ENCODE assay signal across 1 cellular context in the genomic region with DNA sequence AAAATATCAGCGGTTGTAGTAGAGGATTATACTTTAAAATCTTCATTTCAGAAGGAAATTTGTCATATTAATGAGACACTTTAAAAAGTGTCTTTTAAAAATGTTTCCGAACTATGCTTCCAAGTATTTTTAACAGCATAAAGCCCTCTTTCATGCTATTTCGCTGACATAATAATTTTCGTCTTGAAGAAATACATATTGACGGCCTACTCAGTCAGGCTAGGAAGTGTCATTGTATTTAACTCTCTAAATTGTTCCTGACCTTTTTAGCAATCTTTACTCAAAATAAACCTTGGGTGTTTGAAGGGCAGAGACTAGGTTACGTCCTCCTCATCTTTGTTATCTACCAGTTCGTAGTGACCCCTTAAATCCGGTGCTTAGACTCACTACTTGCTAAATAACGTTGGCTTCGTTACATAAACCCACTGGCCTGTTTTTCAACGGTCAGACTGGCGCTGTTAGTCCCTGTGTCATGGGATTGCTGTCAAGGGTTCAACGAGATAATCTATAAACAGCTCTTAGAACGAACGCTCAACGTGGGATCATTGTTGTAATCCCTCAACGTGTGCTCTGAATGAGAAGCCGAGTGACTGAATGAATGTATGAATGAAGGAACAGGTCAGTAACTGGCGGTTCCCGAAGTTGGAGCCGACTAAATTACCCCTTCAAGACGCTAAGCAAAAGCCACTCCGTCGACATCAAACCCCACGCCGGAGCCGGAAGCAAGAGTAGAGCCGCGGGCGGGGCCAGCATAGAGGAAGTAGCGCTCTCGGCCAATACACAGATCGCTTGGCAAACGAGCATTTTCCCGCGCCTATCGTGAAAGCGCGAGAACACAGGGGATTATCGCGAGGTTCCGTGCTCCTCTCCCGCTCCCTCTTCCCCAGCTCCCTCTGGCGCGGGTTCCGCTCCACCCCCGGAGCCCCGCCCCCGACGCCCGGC.
TF ChIP-seq lines count a peak whose summit lies in the region.

No MANE protein-coding gene starts in this region.

TF ChIP-seq in HepG2, 621 proteins besides CTCF, POLR2A, EP300 and RAD21 (continued from another document and continues in another):
- TF ChIP-seq, protein P1, sequence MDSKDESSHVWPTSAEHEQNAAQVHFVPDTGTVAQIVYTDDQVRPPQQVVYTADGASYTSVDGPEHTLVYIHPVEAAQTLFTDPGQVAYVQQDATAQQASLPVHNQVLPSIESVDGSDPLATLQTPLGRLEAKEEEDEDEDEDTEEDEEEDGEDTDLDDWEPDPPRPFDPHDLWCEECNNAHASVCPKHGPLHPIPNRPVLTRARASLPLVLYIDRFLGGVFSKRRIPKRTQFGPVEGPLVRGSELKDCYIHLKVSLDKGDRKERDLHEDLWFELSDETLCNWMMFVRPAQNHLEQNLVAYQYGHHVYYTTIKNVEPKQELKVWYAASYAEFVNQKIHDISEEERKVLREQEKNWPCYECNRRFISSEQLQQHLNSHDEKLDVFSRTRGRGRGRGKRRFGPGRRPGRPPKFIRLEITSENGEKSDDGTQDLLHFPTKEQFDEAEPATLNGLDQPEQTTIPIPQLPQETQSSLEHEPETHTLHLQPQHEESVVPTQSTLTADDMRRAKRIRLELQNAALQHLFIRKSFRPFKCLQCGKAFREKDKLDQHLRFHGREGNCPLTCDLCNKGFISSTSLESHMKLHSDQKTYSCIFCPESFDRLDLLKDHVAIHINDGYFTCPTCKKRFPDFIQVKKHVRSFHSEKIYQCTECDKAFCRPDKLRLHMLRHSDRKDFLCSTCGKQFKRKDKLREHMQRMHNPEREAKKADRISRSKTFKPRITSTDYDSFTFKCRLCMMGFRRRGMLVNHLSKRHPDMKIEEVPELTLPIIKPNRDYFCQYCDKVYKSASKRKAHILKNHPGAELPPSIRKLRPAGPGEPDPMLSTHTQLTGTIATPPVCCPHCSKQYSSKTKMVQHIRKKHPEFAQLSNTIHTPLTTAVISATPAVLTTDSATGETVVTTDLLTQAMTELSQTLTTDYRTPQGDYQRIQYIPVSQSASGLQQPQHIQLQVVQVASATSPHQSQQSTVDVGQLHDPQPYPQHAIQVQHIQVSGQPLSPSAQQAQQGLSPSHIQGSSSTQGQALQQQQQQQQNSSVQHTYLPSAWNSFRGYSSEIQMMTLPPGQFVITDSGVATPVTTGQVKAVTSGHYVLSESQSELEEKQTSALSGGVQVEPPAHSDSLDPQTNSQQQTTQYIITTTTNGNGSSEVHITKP (CRISPR knock-in tag; IDR thresholded peaks at IDR 0.05; ENCODE audit: low read depth), result no peak
- no peak for TF ChIP-seq TEAD2 (CRISPR knock-in tag; IDR thresholded peaks at IDR 0.05)
- no peak; the same call in 1 of the 2 replicates for TF ChIP-seq ZNF563 (CRISPR knock-in tag; IDR thresholded peaks at IDR 0.05)
- no peak for TF ChIP-seq STAT5B (CRISPR knock-in tag; IDR thresholded peaks at IDR 0.05)
- TF ChIP-seq ZNF354B (CRISPR knock-in tag; IDR thresholded peaks at IDR 0.05), result no peak
- no peak for TF ChIP-seq ZNF432 (CRISPR knock-in tag; IDR thresholded peaks at IDR 0.05; ENCODE audit: borderline replicate concordance)
- no peak for TF ChIP-seq CHD4 (IDR thresholded peaks at IDR 0.05; ENCODE audit: borderline replicate concordance, low read length)
- TF ChIP-seq, protein P2, sequence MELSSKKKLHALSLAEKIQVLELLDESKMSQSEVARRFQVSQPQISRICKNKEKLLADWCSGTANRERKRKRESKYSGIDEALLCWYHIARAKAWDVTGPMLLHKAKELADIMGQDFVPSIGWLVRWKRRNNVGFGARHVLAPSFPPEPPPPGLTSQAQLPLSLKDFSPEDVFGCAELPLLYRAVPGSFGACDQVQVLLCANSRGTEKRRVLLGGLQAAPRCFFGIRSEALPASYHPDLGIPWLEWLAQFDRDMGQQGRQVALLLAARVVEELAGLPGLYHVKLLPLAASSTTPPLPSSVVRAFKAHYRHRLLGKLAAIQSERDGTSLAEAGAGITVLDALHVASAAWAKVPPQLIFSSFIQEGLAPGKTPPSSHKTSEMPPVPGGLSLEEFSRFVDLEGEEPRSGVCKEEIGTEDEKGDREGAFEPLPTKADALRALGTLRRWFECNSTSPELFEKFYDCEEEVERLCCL (CRISPR knock-in tag; IDR thresholded peaks at IDR 0.05; ENCODE audit: borderline replicate concordance), result no peak
- TF ChIP-seq, protein P3, sequence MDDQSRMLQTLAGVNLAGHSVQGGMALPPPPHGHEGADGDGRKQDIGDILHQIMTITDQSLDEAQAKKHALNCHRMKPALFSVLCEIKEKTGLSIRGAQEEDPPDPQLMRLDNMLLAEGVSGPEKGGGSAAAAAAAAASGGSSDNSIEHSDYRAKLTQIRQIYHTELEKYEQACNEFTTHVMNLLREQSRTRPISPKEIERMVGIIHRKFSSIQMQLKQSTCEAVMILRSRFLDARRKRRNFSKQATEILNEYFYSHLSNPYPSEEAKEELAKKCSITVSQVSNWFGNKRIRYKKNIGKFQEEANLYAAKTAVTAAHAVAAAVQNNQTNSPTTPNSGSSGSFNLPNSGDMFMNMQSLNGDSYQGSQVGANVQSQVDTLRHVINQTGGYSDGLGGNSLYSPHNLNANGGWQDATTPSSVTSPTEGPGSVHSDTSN (CRISPR knock-in tag; IDR thresholded peaks at IDR 0.05; ENCODE audit: borderline replicate concordance), result no peak
- TF ChIP-seq ZNF891 (CRISPR knock-in tag; IDR thresholded peaks at IDR 0.05), result no peak
- TF ChIP-seq ZNF530 (CRISPR knock-in tag; IDR thresholded peaks at IDR 0.05; ENCODE audit: low read depth), result no peak
- TF ChIP-seq, protein P4, sequence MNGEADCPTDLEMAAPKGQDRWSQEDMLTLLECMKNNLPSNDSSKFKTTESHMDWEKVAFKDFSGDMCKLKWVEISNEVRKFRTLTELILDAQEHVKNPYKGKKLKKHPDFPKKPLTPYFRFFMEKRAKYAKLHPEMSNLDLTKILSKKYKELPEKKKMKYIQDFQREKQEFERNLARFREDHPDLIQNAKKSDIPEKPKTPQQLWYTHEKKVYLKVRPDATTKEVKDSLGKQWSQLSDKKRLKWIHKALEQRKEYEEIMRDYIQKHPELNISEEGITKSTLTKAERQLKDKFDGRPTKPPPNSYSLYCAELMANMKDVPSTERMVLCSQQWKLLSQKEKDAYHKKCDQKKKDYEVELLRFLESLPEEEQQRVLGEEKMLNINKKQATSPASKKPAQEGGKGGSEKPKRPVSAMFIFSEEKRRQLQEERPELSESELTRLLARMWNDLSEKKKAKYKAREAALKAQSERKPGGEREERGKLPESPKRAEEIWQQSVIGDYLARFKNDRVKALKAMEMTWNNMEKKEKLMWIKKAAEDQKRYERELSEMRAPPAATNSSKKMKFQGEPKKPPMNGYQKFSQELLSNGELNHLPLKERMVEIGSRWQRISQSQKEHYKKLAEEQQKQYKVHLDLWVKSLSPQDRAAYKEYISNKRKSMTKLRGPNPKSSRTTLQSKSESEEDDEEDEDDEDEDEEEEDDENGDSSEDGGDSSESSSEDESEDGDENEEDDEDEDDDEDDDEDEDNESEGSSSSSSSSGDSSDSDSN (CRISPR knock-in tag; IDR thresholded peaks at IDR 0.05), result no peak
- TF ChIP-seq PHF8 (CRISPR knock-in tag; IDR thresholded peaks at IDR 0.05), result peak; percentile 63
- no peak for TF ChIP-seq ZKSCAN5 (CRISPR knock-in tag; IDR thresholded peaks at IDR 0.05)
- TF ChIP-seq TCF7 (IDR thresholded peaks at IDR 0.05; ENCODE audit: low read depth), result 0 out of 2 replicates have a peak, but pooled peaks have one; percentile 12
- no peak for TF ChIP-seq SRSF9 (IDR thresholded peaks at IDR 0.05; ENCODE audit: borderline replicate concordance, insufficient read depth, low read depth, low read length, poor library complexity, severe bottlenecking)
- no peak for TF ChIP-seq SIX1 (CRISPR knock-in tag; IDR thresholded peaks at IDR 0.05; ENCODE audit: borderline replicate concordance)
- TF ChIP-seq PHF21A (CRISPR knock-in tag; IDR thresholded peaks at IDR 0.05), result 0 out of 2 replicates have a peak, but pooled peaks have one; percentile 8
- no peak for TF ChIP-seq ZNF468 (CRISPR knock-in tag; IDR thresholded peaks at IDR 0.05)
- peak; percentile 25; the same call in 1 of the 2 replicates for TF ChIP-seq DNMT3B (CRISPR knock-in tag; conservative IDR thresholded peaks at IDR 0.05)
- TF ChIP-seq MLLT10 (CRISPR knock-in tag; IDR thresholded peaks at IDR 0.05), result no peak
- TF ChIP-seq ZMYM3 (CRISPR knock-in tag; IDR thresholded peaks at IDR 0.05), result no peak
- TF ChIP-seq ZMYM4 (CRISPR knock-in tag; IDR thresholded peaks at IDR 0.05), result peak; percentile 96
- peak; percentile 73; the same call in 1 of the 2 replicates for TF ChIP-seq ELF3 (CRISPR knock-in tag; IDR thresholded peaks at IDR 0.05)
- TF ChIP-seq ZNF670 (CRISPR knock-in tag; IDR thresholded peaks at IDR 0.05; ENCODE audit: borderline replicate concordance), result no peak
- TF ChIP-seq TARDBP (CRISPR knock-in tag; IDR thresholded peaks at IDR 0.05), result 0 out of 2 replicates have a peak, but pooled peaks have one; percentile 58
- TF ChIP-seq NR2F2 (IDR thresholded peaks at IDR 0.05; ENCODE audit: borderline replicate concordance, low read depth), result no peak
- no peak for TF ChIP-seq MEIS2 (CRISPR knock-in tag; IDR thresholded peaks at IDR 0.05)
- TF ChIP-seq, protein P5, sequence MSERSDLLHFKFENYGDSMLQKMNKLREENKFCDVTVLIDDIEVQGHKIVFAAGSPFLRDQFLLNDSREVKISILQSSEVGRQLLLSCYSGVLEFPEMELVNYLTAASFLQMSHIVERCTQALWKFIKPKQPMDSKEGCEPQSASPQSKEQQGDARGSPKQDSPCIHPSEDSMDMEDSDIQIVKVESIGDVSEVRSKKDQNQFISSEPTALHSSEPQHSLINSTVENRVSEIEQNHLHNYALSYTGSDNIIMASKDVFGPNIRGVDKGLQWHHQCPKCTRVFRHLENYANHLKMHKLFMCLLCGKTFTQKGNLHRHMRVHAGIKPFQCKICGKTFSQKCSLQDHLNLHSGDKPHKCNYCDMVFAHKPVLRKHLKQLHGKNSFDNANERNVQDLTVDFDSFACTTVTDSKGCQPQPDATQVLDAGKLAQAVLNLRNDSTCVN (CRISPR knock-in tag; IDR thresholded peaks at IDR 0.05; ENCODE audit: borderline replicate concordance), result peak; percentile 18; the same call in 1 of the 2 replicates
- TF ChIP-seq, protein P6, sequence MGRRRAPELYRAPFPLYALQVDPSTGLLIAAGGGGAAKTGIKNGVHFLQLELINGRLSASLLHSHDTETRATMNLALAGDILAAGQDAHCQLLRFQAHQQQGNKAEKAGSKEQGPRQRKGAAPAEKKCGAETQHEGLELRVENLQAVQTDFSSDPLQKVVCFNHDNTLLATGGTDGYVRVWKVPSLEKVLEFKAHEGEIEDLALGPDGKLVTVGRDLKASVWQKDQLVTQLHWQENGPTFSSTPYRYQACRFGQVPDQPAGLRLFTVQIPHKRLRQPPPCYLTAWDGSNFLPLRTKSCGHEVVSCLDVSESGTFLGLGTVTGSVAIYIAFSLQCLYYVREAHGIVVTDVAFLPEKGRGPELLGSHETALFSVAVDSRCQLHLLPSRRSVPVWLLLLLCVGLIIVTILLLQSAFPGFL (CRISPR knock-in tag; IDR thresholded peaks at IDR 0.05), result no peak
- TF ChIP-seq, protein P7, sequence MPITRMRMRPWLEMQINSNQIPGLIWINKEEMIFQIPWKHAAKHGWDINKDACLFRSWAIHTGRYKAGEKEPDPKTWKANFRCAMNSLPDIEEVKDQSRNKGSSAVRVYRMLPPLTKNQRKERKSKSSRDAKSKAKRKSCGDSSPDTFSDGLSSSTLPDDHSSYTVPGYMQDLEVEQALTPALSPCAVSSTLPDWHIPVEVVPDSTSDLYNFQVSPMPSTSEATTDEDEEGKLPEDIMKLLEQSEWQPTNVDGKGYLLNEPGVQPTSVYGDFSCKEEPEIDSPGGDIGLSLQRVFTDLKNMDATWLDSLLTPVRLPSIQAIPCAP (CRISPR knock-in tag; IDR thresholded peaks at IDR 0.05; ENCODE audit: low read depth), result no peak; the same call in 1 of the 2 replicates
- TF ChIP-seq KAT7 (CRISPR knock-in tag; IDR thresholded peaks at IDR 0.05; ENCODE audit: borderline replicate concordance), result peak; percentile 75
- no peak for TF ChIP-seq ZNF724P (CRISPR knock-in tag; IDR thresholded peaks at IDR 0.05; ENCODE audit: borderline replicate concordance)
- TF ChIP-seq IRX3 (CRISPR knock-in tag; IDR thresholded peaks at IDR 0.05; ENCODE audit: borderline replicate concordance, low read depth), result no peak
- TF ChIP-seq, protein P8, sequence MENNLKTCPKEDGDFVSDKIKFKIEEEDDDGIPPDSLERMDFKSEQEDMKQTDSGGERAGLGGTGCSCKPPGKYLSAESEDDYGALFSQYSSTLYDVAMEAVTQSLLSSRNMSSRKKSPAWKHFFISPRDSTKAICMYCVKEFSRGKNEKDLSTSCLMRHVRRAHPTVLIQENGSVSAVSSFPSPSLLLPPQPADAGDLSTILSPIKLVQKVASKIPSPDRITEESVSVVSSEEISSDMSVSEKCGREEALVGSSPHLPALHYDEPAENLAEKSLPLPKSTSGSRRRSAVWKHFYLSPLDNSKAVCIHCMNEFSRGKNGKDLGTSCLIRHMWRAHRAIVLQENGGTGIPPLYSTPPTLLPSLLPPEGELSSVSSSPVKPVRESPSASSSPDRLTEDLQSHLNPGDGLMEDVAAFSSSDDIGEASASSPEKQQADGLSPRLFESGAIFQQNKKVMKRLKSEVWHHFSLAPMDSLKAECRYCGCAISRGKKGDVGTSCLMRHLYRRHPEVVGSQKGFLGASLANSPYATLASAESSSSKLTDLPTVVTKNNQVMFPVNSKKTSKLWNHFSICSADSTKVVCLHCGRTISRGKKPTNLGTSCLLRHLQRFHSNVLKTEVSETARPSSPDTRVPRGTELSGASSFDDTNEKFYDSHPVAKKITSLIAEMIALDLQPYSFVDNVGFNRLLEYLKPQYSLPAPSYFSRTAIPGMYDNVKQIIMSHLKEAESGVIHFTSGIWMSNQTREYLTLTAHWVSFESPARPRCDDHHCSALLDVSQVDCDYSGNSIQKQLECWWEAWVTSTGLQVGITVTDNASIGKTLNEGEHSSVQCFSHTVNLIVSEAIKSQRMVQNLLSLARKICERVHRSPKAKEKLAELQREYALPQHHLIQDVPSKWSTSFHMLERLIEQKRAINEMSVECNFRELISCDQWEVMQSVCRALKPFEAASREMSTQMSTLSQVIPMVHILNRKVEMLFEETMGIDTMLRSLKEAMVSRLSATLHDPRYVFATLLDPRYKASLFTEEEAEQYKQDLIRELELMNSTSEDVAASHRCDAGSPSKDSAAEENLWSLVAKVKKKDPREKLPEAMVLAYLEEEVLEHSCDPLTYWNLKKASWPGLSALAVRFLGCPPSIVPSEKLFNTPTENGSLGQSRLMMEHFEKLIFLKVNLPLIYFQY (CRISPR knock-in tag; IDR thresholded peaks at IDR 0.05; ENCODE audit: borderline replicate concordance), result no peak
- 0 out of 2 replicates have a peak, but pooled peaks have one; percentile 35 for TF ChIP-seq GATA4 (IDR thresholded peaks at IDR 0.05; ENCODE audit: borderline replicate concordance, low read depth)
- TF ChIP-seq KMT2A (CRISPR knock-in tag; IDR thresholded peaks at IDR 0.05), result peak; percentile 81; the same call in 1 of the 2 replicates
- peak; percentile 55; the same call in 1 of the 2 replicates for TF ChIP-seq PITX1 (CRISPR knock-in tag; IDR thresholded peaks at IDR 0.05)
- peak; percentile 90 for TF ChIP-seq NFYC (CRISPR knock-in tag; IDR thresholded peaks at IDR 0.05)
- TF ChIP-seq ZBTB7A (CRISPR knock-in tag; IDR thresholded peaks at IDR 0.05), result no peak
- TF ChIP-seq KDM3A (CRISPR knock-in tag; IDR thresholded peaks at IDR 0.05; ENCODE audit: low read depth), result no peak
